ENCODE assay signal across 19 cellular contexts in genomic region chr9:20844916-20845315, GRCh38.
"Had no signal": no experiment of that assay in that cellular context is flagged by ENCODE, and none has a peak within 500 bp of the region (broad histone marks: within the 10 kb centered on the region; RNA-seq: fewer than 3 reads in every experiment).

No MANE protein-coding gene starts in this region.

- DNase-seq: activated CD4-positive, alpha-beta memory T cell treated with anti-CD3 and anti-CD28 coated beads, Interleukin-2, amount 10 ng/mL, durations not matched to agents 7 days and 5 days; activated CD4-positive, alpha-beta T cell treated with anti-CD3 and anti-CD28 coated beads, Interleukin-2, amount 10 ng/mL, durations not matched to agents 24 days and 14 days; activated CD8-positive, alpha-beta memory T cell treated with anti-CD3 and anti-CD28 coated beads, Interleukin-2, amount 10 ng/mL, durations not matched to agents 7 days and 5 days; activated gamma-delta T cell treated with Interleukin-2 at 50 U/mL for 16 hours; activated T-cell treated with anti-CD3 and anti-CD28 coated beads for 4 hours; colonic mucosa; dorsolateral prefrontal cortex; effector memory CD8-positive, alpha-beta T cell; esophagus squamous epithelium; foreskin melanocyte; immature natural killer cell; left ventricle myocardium inferior; natural killer cell; stimulated activated CD4-positive, alpha-beta T cell treated with anti-CD3 and anti-CD28 coated beads, Interleukin-4, amount 100 ng/mL, for 24 hours; stimulated activated naive CD4-positive, alpha-beta T cell treated with Interleukin-2 at 50 U/mL for 16 hours; T-helper 17 cell had no signal

- H3K4me1 ChIP-seq: colonic mucosa, esophagus squamous epithelium, left ventricle myocardium inferior, prostate gland, vagina had no signal

- H3K36me3 ChIP-seq: colonic mucosa, esophagus squamous epithelium, prostate gland, thoracic aorta, vagina had no signal

- H3K4me3 ChIP-seq: colonic mucosa, dorsolateral prefrontal cortex, esophagus squamous epithelium, left ventricle myocardium inferior, prostate gland, thoracic aorta, vagina had no signal

- ATAC-seq: activated CD8-positive, alpha-beta memory T cell treated with anti-CD3 and anti-CD28 coated beads, Interleukin-2, amount 10 ng/mL, durations not matched to agents 7 days and 5 days; effector memory CD8-positive, alpha-beta T cell; natural killer cell; T-helper 17 cell had no signal

- H3K27ac ChIP-seq: colonic mucosa, dorsolateral prefrontal cortex, esophagus squamous epithelium, left ventricle myocardium inferior, prostate gland, thoracic aorta, vagina had no signal

- H3K9me3 ChIP-seq: colonic mucosa, esophagus squamous epithelium, prostate gland, vagina had no signal

- H3K27me3 ChIP-seq: colonic mucosa, dorsolateral prefrontal cortex, esophagus squamous epithelium, vagina had no signal
